8 cellular contexts compared by ENCODE assay signal in the genomic region with DNA sequence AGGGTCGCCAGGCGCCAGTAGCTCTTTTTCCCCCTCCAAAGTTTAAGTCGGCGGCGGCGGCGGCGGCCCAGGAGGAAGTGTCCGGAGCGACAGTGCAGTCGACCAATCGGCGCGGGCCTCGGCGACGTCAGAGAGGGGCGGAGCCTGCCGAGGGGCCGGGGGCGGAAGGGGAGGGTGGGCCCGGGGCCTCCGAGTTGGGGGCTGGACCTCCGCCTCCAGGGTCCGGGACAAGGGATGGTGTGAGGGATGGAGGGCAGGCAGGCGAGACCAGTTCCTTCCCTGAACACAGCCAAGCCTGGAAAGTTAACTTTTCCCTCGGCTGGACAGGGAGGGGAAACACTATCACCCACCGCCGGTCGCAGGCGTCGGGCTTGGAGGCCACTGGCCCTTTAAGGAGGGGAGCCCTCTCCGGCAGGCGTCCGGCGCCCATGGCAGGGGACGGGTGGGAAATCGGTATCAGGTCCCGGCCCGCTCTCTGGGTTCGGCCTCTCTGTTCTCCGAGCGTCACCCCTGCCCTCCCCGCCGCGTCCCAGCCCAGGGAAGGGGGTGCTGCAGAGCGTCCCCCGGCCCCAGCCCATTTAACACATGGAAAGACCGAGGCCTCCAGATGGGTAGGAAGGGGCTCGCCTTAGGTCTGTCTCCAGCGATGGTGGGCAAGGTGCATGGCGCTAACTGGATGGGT. TPM values are rescaled to one million over a fixed set of nuclear protein-coding genes. Genes with fewer than 3 reads are reported as not detected.
DNase-seq lines count a peak whose midpoint lies in the region; ATAC-seq and TF ChIP-seq lines count a peak whose summit lies in the region.

Gene PRKD2 (minus strand): TSS at position 81 of the 682 bp plus-strand sequence. CDS start 744 bp downstream, outside the sequence.

- peaks cover 2% of the 10 kb centered on the region for H3K36me3 Mint-ChIP-seq in activated naive CD8-positive, alpha-beta T cell
- no peaks in the 10 kb centered on the region for H3K36me3 Mint-ChIP-seq in glutamatergic neuron (ENCODE audit: unreplicated experiment)
- H3K36me3 Mint-ChIP-seq in osteocyte (ENCODE audit: unreplicated experiment) = peaks cover 13% of the 10 kb centered on the region

- H3K4me3 Mint-ChIP-seq in activated naive CD8-positive, alpha-beta T cell = peak within 1 kb of the TSS; percentile 92
- H3K4me3 Mint-ChIP-seq in glutamatergic neuron (ENCODE audit: unreplicated experiment) (peak within 1 kb of the TSS; percentile 93), osteocyte (ENCODE audit: unreplicated experiment) (peak within 1 kb of the TSS; percentile 93)

- H3K4me3 ChIP-seq in BLaER1 = peak within 1 kb of the TSS; percentile 94
- peak within 1 kb of the TSS; percentile 95 for H3K4me3 ChIP-seq in SU-DHL-6 (ENCODE audit: insufficient read depth, low read length, poor library complexity, severe bottlenecking)

- H3F3A ChIP-seq in SU-DHL-6 (ENCODE audit: insufficient read depth) = peaks cover 44% of the 10 kb centered on the region

- peak; percentile 38 for ATAC-seq in GM19372 (IDR thresholded peaks at IDR 0.05; ENCODE audit: low read depth, unreplicated experiment)

- H3K4me1 Mint-ChIP-seq in activated naive CD8-positive, alpha-beta T cell (ENCODE audit: low read depth) = peaks cover 44% of the 10 kb centered on the region
- peaks cover 21% of the 10 kb centered on the region for H3K4me1 Mint-ChIP-seq in glutamatergic neuron (ENCODE audit: low read depth, unreplicated experiment)
- H3K4me1 Mint-ChIP-seq in osteocyte (ENCODE audit: unreplicated experiment) = peaks cover 30% of the 10 kb centered on the region

- peaks cover 78% of the 10 kb centered on the region for H3K4me1 ChIP-seq in BLaER1

- H3K27me3 Mint-ChIP-seq in activated naive CD8-positive, alpha-beta T cell = no peaks in the 10 kb centered on the region
- H3K27me3 Mint-ChIP-seq in glutamatergic neuron (ENCODE audit: unreplicated experiment) (peaks cover 11% of the 10 kb centered on the region), osteocyte (ENCODE audit: unreplicated experiment) (no peaks in the 10 kb centered on the region)

- DNase-seq in LoVo (ENCODE audit: low spot score) (peak; percentile 80), glutamatergic neuron (peak; percentile 97), osteocyte (ENCODE audit: extremely low spot score, unreplicated experiment) (peak; percentile 95)

- TF ChIP-seq CTCF in SU-DHL-6 (IDR thresholded peaks at IDR 0.05; ENCODE audit: insufficient read depth, low read length, poor library complexity, severe bottlenecking) = no peak
- no peak for TF ChIP-seq CTCF in glutamatergic neuron (IDR thresholded peaks at IDR 0.05; ENCODE audit: partially characterized antibody, unreplicated experiment)
- TF ChIP-seq CTCF in osteocyte (IDR thresholded peaks at IDR 0.05) = no peak

- H3K79me2 ChIP-seq in SU-DHL-6 (ENCODE audit: insufficient read depth, low read length) = peaks cover 21% of the 10 kb centered on the region

- peak within 1 kb of the TSS; percentile 91 for H3K27ac Mint-ChIP-seq in activated naive CD8-positive, alpha-beta T cell
- peak within 1 kb of the TSS; percentile 81 for H3K27ac Mint-ChIP-seq in glutamatergic neuron (ENCODE audit: unreplicated experiment)
- H3K27ac Mint-ChIP-seq in osteocyte (ENCODE audit: unreplicated experiment) = peak within 1 kb of the TSS; percentile 93

- peaks cover 33% of the 10 kb centered on the region for H3K36me3 ChIP-seq in BLaER1
- no peaks in the 10 kb centered on the region for H3K36me3 ChIP-seq in SU-DHL-6 (ENCODE audit: low read length)

- H3K9me3 ChIP-seq in BLaER1 = no peaks in the 10 kb centered on the region
- no peaks in the 10 kb centered on the region for H3K9me3 ChIP-seq in SU-DHL-6 (ENCODE audit: insufficient read depth, low read length)

- H4K20me1 ChIP-seq in BLaER1 = peaks cover 45% of the 10 kb centered on the region
- H4K20me1 ChIP-seq in SU-DHL-6 (ENCODE audit: low read depth, low read length) = no peaks in the 10 kb centered on the region

- peak within 1 kb of the TSS; percentile 16 for H2AFZ ChIP-seq in SU-DHL-6 (ENCODE audit: low read depth, low read length, severe bottlenecking)

- H3K27ac ChIP-seq in BLaER1 (peak within 1 kb of the TSS; percentile 96), SU-DHL-6 (ENCODE audit: low read depth, low read length) (peak within 1 kb of the TSS; percentile 94), temporal lobe (ENCODE audit: low read depth, low read length) (peak within 1 kb of the TSS; percentile 61)

- H3K9me3 Mint-ChIP-seq in activated naive CD8-positive, alpha-beta T cell (ENCODE audit: low read depth) = no peaks in the 10 kb centered on the region
- H3K9me3 Mint-ChIP-seq in glutamatergic neuron (ENCODE audit: unreplicated experiment) = peaks cover 8% of the 10 kb centered on the region
- no peaks in the 10 kb centered on the region for H3K9me3 Mint-ChIP-seq in osteocyte (ENCODE audit: unreplicated experiment)

- H3K27me3 ChIP-seq in BLaER1 = no peaks in the 10 kb centered on the region
- H3K27me3 ChIP-seq in SU-DHL-6 (ENCODE audit: low read length) = no peaks in the 10 kb centered on the region

- H3K9ac ChIP-seq in BLaER1 = peak within 1 kb of the TSS; percentile 93
- peak within 1 kb of the TSS; percentile 95 for H3K9ac ChIP-seq in SU-DHL-6 (ENCODE audit: low read length)

- H3K4me2 ChIP-seq in BLaER1 (peak within 1 kb of the TSS; percentile 99), SU-DHL-6 (ENCODE audit: low read depth, low read length, poor library complexity, severe bottlenecking) (peak within 1 kb of the TSS; percentile 86)

- no peaks in the 10 kb centered on the region for H3K9me2 ChIP-seq in SU-DHL-6 (replicated peaks; ENCODE audit: insufficient read depth, low read length)

RNA-seq across cellular contexts. Expression of gene PRKD2, which starts in this region (rescaled TPM):
- 54.7 TPM for total RNA-seq in glutamatergic neuron (ENCODE audit: unreplicated experiment)
- 41.9 and 43.9 TPM in 2 replicates for total RNA-seq in osteocyte
- total RNA-seq in temporal lobe = 8.9 TPM

Comparison
In these comparisons a context has a peak if more than half of its experiments do, and no peak if none do; other contexts are left out.
1. Peak in every context shown above with its lines: DNase-seq, ATAC-seq, H3K4me3 ChIP-seq and H3K27ac ChIP-seq.